Comparison of ENCODE assay signal across 11 cellular contexts in the genomic region with DNA sequence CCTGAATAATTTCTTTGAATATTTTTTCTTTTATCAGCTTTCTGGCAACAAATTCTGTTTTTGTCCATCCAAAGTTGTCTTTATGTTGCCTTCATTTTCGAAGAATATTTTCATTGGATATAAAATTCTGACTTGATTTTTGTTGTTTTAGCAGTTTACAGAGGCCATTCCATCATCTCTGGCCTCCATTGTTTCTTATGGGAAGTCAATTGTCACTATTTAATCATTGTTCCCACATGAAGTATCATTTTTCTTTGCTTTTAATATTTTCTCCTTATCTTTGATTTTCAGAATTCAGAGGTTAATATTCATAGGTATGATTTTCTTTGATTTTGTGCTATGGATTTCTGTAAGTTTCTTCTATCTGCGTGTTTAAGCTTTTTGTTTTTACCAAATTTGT.
"Had no signal": no experiment of that assay in that cellular context is flagged by ENCODE, and none has a peak within 500 bp of the region (broad histone marks: within the 10 kb centered on the region; RNA-seq: fewer than 3 reads in every experiment).

No MANE protein-coding gene starts in this region.

- DNase-seq: GM23248, GOT3, H7, H9, HCEC 1CT, HFFc6 had no signal

- H3K27ac ChIP-seq: GM23248 had no signal

- H3K4me3 ChIP-seq: GM23248, GM23338, HAP-1 had no signal

- H3K9me3 ChIP-seq: HAP-1 had no signal

- H3K4me1 ChIP-seq: HAP-1 had no signal

- H3K4me2 ChIP-seq: GM23338 had no signal

- H3K36me3 ChIP-seq: HAP-1 had no signal

- H3K4me1 Mint-ChIP-seq: GM23338, H9 had no signal

- H3K9me3 Mint-ChIP-seq: HFFc6 had no signal

- H3K9ac ChIP-seq: GM23248 had no signal

- H3K27ac Mint-ChIP-seq: GM23338, H9, HFFc6 had no signal

- ATAC-seq: GM23338, HCT116 had no signal

- FAIRE-seq: H1, H54 had no signal

- H2AFZ ChIP-seq: GM23248, GM23338 had no signal

- H3K4me3 Mint-ChIP-seq: GM23338, H9, HFFc6 had no signal
